Comparison of ENCODE assay signal across 8 cellular contexts in the genomic region with DNA sequence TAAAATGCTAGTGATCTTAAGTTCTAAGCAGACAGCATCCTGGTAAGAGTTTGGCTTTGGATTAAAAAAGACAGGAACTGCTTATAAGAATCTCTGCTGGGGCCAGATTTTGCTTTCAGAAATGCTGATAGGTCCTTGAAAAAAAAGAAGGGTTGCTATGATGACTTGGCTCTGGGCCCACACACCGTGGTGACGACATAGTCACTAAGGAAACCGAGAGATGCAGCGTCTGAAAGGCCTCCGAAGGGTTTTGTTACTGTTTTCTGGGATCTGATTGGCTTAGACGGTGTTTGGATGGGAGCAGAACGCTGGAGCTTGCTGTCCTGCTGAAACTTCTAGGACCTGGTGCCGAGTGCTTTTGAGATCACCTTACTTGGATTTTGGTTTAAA. TPM values are rescaled to one million over a fixed set of nuclear protein-coding genes. Genes with fewer than 3 reads are reported as not detected.
DNase-seq lines count a peak whose midpoint lies in the region; ATAC-seq and TF ChIP-seq lines count a peak whose summit lies in the region.

No MANE protein-coding gene starts in this region.

- DNase-seq in CD4-positive, alpha-beta memory T cell: peak; percentile 93 to 97 (median 96)
- peak; percentile 94 for DNase-seq in GM23248
- peak; percentile 97 for DNase-seq in NCI-H2171 treated with DMSO at 0.1 percent for 48 hours (lab: John Stamatoyannopoulos, UW)
- peak; percentile 92 for DNase-seq in activated CD8-positive, alpha-beta T cell treated with anti-CD3 and anti-CD28 coated beads, Interleukin-2, amount 10 ng/mL, durations not matched to agents 7 days and 5 days
- peak; percentile 85 for DNase-seq in effector CD4-positive, alpha-beta T cell
- peak; percentile 72 to 83 (median 78) for DNase-seq in mucosa of descending colon
- DNase-seq in stimulated activated CD8-positive, alpha-beta memory T cell treated with anti-CD3 and anti-CD28 coated beads, Interleukin-15, amount 100 ng/mL, for 48 hours (ENCODE audit: low read depth in 2 of 2): peak; percentile 71
- DNase-seq in islet precursor cell: no peak

- H3K36me3 ChIP-seq in CD4-positive, alpha-beta memory T cell (ENCODE audit: insufficient read depth, low read length): peaks cover 13% of the 10 kb centered on the region
- no peaks in the 10 kb centered on the region for H3K36me3 ChIP-seq in GM23248 (ENCODE audit: low read depth)
- H3K36me3 ChIP-seq in mucosa of descending colon (ENCODE audit: low read depth): no peaks in the 10 kb centered on the region

- H3K4me2 ChIP-seq in GM23248 (ENCODE audit: unreplicated experiment): peak overlapping the region; percentile 73

- H3K27ac Mint-ChIP-seq in CD4-positive, alpha-beta memory T cell: peak overlapping the region; percentile 96 to 100 (median 99)
- H3K27ac Mint-ChIP-seq in activated CD8-positive, alpha-beta T cell treated with anti-CD3 and anti-CD28 coated beads, Interleukin-2, amount 10 ng/mL, durations not matched to agents 7 days and 5 days: peak overlapping the region; percentile 99

- peak overlapping the region in 1 of 2 donors; percentile 49 for H3K4me3 ChIP-seq in CD4-positive, alpha-beta memory T cell (ENCODE audit: low read length in 2 of 2)
- H3K4me3 ChIP-seq in GM23248 (peak overlapping the region; percentile 47), mucosa of descending colon (no peak overlapping the region)

- peak overlapping the region; percentile 80 for H2AFZ ChIP-seq in GM23248

- no peaks in the 10 kb centered on the region for H3K9me2 ChIP-seq in GM23248 (ENCODE audit: insufficient read depth)

- peaks cover 75% of the 10 kb centered on the region for H3K4me1 ChIP-seq in CD4-positive, alpha-beta memory T cell (ENCODE audit: insufficient read depth, low read length)
- H3K4me1 ChIP-seq in GM23248 (ENCODE audit: insufficient read depth): peaks cover 24% of the 10 kb centered on the region
- H3K4me1 ChIP-seq in mucosa of descending colon (ENCODE audit: low read depth): peaks cover 39% of the 10 kb centered on the region

- intact Hi-C loops in CD4-positive, alpha-beta memory T cell (cut with micrococcal nuclease): loop anchor here (1.0 to 5.0 kb wide), 6 partner anchors 9 to 719 kb away; partner anchors contain the start of genes FAM118A, NUP50, RIBC2 and SMC1B
- intact Hi-C loops in mucosa of descending colon (cut with DNase I, micrococcal nuclease): no loop called here

- peaks cover 0 to 2% (median 0%) of the 10 kb centered on the region in 8 donors for H3K9me3 Mint-ChIP-seq in CD4-positive, alpha-beta memory T cell
- H3K9me3 Mint-ChIP-seq in activated CD8-positive, alpha-beta T cell treated with anti-CD3 and anti-CD28 coated beads, Interleukin-2, amount 10 ng/mL, durations not matched to agents 7 days and 5 days (ENCODE audit: insufficient read depth): no peaks in the 10 kb centered on the region

- in situ Hi-C loops in GM23248 (cut with MboI): no loop called here

- peak; percentile 85 for ATAC-seq in activated CD8-positive, alpha-beta T cell treated with anti-CD3 and anti-CD28 coated beads, Interleukin-2, amount 10 ng/mL, durations not matched to agents 7 days and 5 days
- peak; percentile 58 for ATAC-seq in mucosa of descending colon

- peaks cover 51% of the 10 kb centered on the region for H3K79me2 ChIP-seq in GM23248 (ENCODE audit: insufficient read depth)

- H3K27me3 ChIP-seq in CD4-positive, alpha-beta memory T cell (ENCODE audit: insufficient read depth, low read length): no peaks in the 10 kb centered on the region
- no peaks in the 10 kb centered on the region for H3K27me3 ChIP-seq in GM23248 (replicated peaks; ENCODE audit: insufficient read depth)

- peak overlapping the region; percentile 81 to 89 (median 83) for H3K4me3 Mint-ChIP-seq in CD4-positive, alpha-beta memory T cell
- H3K4me3 Mint-ChIP-seq in activated CD8-positive, alpha-beta T cell treated with anti-CD3 and anti-CD28 coated beads, Interleukin-2, amount 10 ng/mL, durations not matched to agents 7 days and 5 days: peak overlapping the region; percentile 80

- POLR2A ChIA-PET in CD4-positive, alpha-beta memory T cell (lab: Charles Lee; ENCODE audit: partially characterized antibody): interaction anchor here (0.7 to 4.2 kb wide), 6 partner anchors 8 to 145 kb away, joined by 3 to 41 read pairs (median 6); partner anchors contain the start of gene FAM118A
- POLR2A ChIA-PET in activated CD8-positive, alpha-beta T cell treated with anti-CD3 and anti-CD28 coated beads, Interleukin-2, amount 10 ng/mL, durations not matched to agents 7 days and 5 days (lab: Charles Lee): interaction anchor here (0.8 to 3.7 kb wide), 5 partner anchors 15 to 95 kb away, joined by 3 to 18 read pairs (median 3); partner anchors contain the start of genes RIBC2 and SMC1B

- H3K27ac ChIP-seq in CD4-positive, alpha-beta memory T cell (ENCODE audit: low read depth, low read length): peak overlapping the region; percentile 94
- peak overlapping the region; percentile 90 for H3K27ac ChIP-seq in GM23248

- no peaks in the 10 kb centered on the region for H3K9me3 ChIP-seq in CD4-positive, alpha-beta memory T cell (ENCODE audit: control insufficient read depth in 1 of 2, low read length in 2 of 2)
- H3K9me3 ChIP-seq in GM23248 (ENCODE audit: low read depth) (no peaks in the 10 kb centered on the region), mucosa of descending colon (no peaks in the 10 kb centered on the region)

- no peaks in the 10 kb centered on the region for H3K27me3 Mint-ChIP-seq in CD4-positive, alpha-beta memory T cell
- H3K27me3 Mint-ChIP-seq in activated CD8-positive, alpha-beta T cell treated with anti-CD3 and anti-CD28 coated beads, Interleukin-2, amount 10 ng/mL, durations not matched to agents 7 days and 5 days (ENCODE audit: low read depth): no peaks in the 10 kb centered on the region

- peaks cover 36 to 92% (median 73%) of the 10 kb centered on the region in 4 donors for H3K4me1 Mint-ChIP-seq in CD4-positive, alpha-beta memory T cell
- peaks cover 78% of the 10 kb centered on the region for H3K4me1 Mint-ChIP-seq in activated CD8-positive, alpha-beta T cell treated with anti-CD3 and anti-CD28 coated beads, Interleukin-2, amount 10 ng/mL, durations not matched to agents 7 days and 5 days (ENCODE audit: low read depth)

- H3F3A ChIP-seq in GM23248 (ENCODE audit: insufficient read depth): peaks cover 22% of the 10 kb centered on the region

- H4K20me1 ChIP-seq in GM23248 (ENCODE audit: insufficient read depth): no peaks in the 10 kb centered on the region

- peak overlapping the region; percentile 71 for H3K9ac ChIP-seq in GM23248

- peaks cover 8 to 14% of the 10 kb centered on the region in 2 donors for H3K36me3 Mint-ChIP-seq in CD4-positive, alpha-beta memory T cell
- H3K36me3 Mint-ChIP-seq in activated CD8-positive, alpha-beta T cell treated with anti-CD3 and anti-CD28 coated beads, Interleukin-2, amount 10 ng/mL, durations not matched to agents 7 days and 5 days (ENCODE audit: low read depth): peaks cover 22% of the 10 kb centered on the region

- WGBS in GM23248 (ENCODE audit: low coverage in 1 of 2, low lambda C conversion rate in 2 of 2, missing lambda C conversion rate in 2 of 2), 2 experiments: 4 to 10% methylated on average over 8 of the region's 8 CpGs

- CTCF ChIA-PET in CD4-positive, alpha-beta memory T cell (lab: Charles Lee; ENCODE audit: partially characterized antibody): interaction anchor here (0.7 to 1.0 kb wide), 2 partner anchors 13 to 22 kb away, joined by 3 to 5 read pairs; no protein-coding TSS in a partner anchor
- CTCF ChIA-PET in activated CD8-positive, alpha-beta T cell treated with anti-CD3 and anti-CD28 coated beads, Interleukin-2, amount 10 ng/mL, durations not matched to agents 7 days and 5 days (lab: Charles Lee): interaction anchor here (0.9 to 2.0 kb wide), 5 partner anchors 16 to 154 kb away, joined by 3 to 8 read pairs (median 3); partner anchors contain the start of gene NUP50

- no peak for TF ChIP-seq CTCF in mucosa of descending colon (IDR thresholded peaks at IDR 0.05)

RNA-seq across cellular contexts. Expression of gene FAM118A, which starts 8.4 kb away (rescaled TPM):
- total RNA-seq in CD4-positive, alpha-beta memory T cell: 100 to 1,000 TPM; 119 to 122 TPM
- polyA plus RNA-seq in CD4-positive, alpha-beta memory T cell: 10 to 100 TPM; 34.5 to 51.0 TPM
- total RNA-seq in GM23248 (2014; rRNA removed; shearing (Covaris generic)): 5.2 and 11.1 TPM in 2 replicates
- polyA plus RNA-seq in GM23248 (2016; fragmentation: Nextera tagmentation; extraction: Ambion mirVana): 8.0 and 8.5 TPM in 2 replicates
- total RNA-seq in activated CD8-positive, alpha-beta T cell treated with anti-CD3 and anti-CD28 coated beads, Interleukin-2, amount 10 ng/mL, durations not matched to agents 7 days and 5 days: 10 to 100 TPM; 50.6 to 50.7 TPM
- 10 to 100 TPM; 50.1 to 86.0 (median 55.1) TPM for total RNA-seq in mucosa of descending colon

RNA-seq across cellular contexts. Expression of gene UPK3A, which starts 33.4 kb away (rescaled TPM):
- total RNA-seq in CD4-positive, alpha-beta memory T cell: not detected
- polyA plus RNA-seq in CD4-positive, alpha-beta memory T cell: not detected
- total RNA-seq in GM23248 (2014; rRNA removed; shearing (Covaris generic)): not detected in 2 replicates
- not detected in 2 replicates for polyA plus RNA-seq in GM23248 (2016; fragmentation: Nextera tagmentation; extraction: Ambion mirVana)
- not detected for total RNA-seq in activated CD8-positive, alpha-beta T cell treated with anti-CD3 and anti-CD28 coated beads, Interleukin-2, amount 10 ng/mL, durations not matched to agents 7 days and 5 days
- under 1 TPM in 1 of 3 donors, not detected in 2; 0.67 TPM for total RNA-seq in mucosa of descending colon
